ENCODE assay signal across 9 cellular contexts in the genomic region with DNA sequence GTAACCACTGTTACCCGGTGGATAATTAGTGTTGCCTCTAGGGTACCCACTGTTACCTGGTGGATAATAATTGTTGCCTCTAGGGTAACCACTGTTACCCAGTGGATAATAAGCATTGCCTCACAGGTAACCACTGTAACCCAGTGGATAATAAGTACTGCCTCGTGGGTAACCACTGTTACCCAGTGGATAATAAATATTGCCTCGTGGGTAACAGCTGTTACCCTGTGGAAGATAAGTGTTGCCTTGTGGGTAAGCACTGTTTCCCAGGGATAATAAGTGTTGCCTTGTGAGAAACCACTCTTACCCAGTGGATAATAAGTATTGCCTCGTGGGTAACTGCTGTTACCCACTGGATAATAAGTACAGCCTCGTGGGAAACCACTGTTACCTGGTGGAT. TPM values are rescaled to one million over a fixed set of nuclear protein-coding genes. Genes with fewer than 3 reads are reported as not detected.
"Had no signal": no experiment of that assay in that cellular context is flagged by ENCODE, and none has a peak within 500 bp of the region (broad histone marks: within the 10 kb centered on the region; RNA-seq: fewer than 3 reads in every experiment).

No MANE protein-coding gene starts in this region.

- H3K4me2 ChIP-seq: GM23338 had no signal

- H2AFZ ChIP-seq: GM23338 had no signal

- FAIRE-seq: H1, H54, K562 had no signal

- DNase-seq: H9, HCEC 1CT, IMR-90, KG1 had no signal

- ATAC-seq: GM23338, K562 had no signal

- H3K4me3 ChIP-seq: GM23338, K562 had no signal

RNA-seq across cellular contexts. Expression of gene NXPE4, which starts 9.3 kb away (rescaled TPM):
- total RNA-seq: GM23338, H1, H9, HT-29, IMR-90, K562 had no signal
- polyA plus RNA-seq: GM23338, H1, IMR-90, K562 had no signal

RNA-seq across cellular contexts. Expression of gene NXPE1, which starts 45.2 kb away (rescaled TPM):
- total RNA-seq: GM23338, H1, H9, HT-29, IMR-90, K562 had no signal
- polyA plus RNA-seq: GM23338, H1, IMR-90, K562 had no signal
